ENCODE assay signal across 16 cellular contexts in the genomic region with DNA sequence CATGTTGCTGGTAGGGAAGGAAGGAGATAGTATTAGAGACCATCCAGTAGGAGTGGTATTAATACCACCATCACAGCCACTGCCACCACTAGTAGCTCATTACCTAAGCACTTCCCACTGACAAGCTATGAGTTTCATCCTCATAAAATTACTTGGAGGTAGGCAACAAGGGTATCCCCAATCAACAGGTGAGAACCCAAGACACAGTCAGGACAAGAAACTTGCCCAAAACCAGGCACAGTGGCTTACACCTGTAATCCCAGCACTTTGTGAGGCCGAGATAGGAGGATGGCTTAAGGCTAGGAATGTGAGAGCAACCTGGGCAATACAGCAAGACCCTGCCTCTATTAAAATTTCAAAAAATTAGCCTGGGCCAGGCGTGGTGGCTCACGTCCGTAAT. TPM values are rescaled to one million over a fixed set of nuclear protein-coding genes. Genes with fewer than 3 reads are reported as not detected.
DNase-seq lines count a peak whose midpoint lies in the region; ATAC-seq and TF ChIP-seq lines count a peak whose summit lies in the region.
"Had no signal": no experiment of that assay in that cellular context is flagged by ENCODE, and none has a peak within 500 bp of the region (broad histone marks: within the 10 kb centered on the region; RNA-seq: fewer than 3 reads in every experiment).

No MANE protein-coding gene starts in this region.

- TF ChIP-seq POLR2A in stomach (IDR thresholded peaks at IDR 0.05): no peak
- no peak for TF ChIP-seq POLR2A in GM18505 (IDR thresholded peaks at IDR 0.05; ENCODE audit: borderline replicate concordance, extremely low read depth, insufficient read depth, insufficient read length)

- peaks cover 14% of the 10 kb centered on the region for H3K27me3 Mint-ChIP-seq in endothelial cell (ENCODE audit: unreplicated experiment)

- H3K27ac ChIP-seq in heart right ventricle: peak overlapping the region in 8 of 10 donors; percentile 3 to 99 (median 97)
- H3K27ac ChIP-seq in BLaER1: no peak overlapping the region
- no peak overlapping the region for H3K27ac ChIP-seq in stomach
- H3K27ac ChIP-seq: C4-2B had no signal

- no peak for TF ChIP-seq CTCF in heart right ventricle (IDR thresholded peaks at IDR 0.05)
- TF ChIP-seq CTCF in endothelial cell (IDR thresholded peaks at IDR 0.05; ENCODE audit: unreplicated experiment): no peak
- TF ChIP-seq CTCF in stomach (IDR thresholded peaks at IDR 0.05): no peak

- no peak for TF ChIP-seq EP300 in stomach (IDR thresholded peaks at IDR 0.05)

- H3K9me3 Mint-ChIP-seq in endothelial cell (ENCODE audit: unreplicated experiment): no peaks in the 10 kb centered on the region
- H3K9me3 Mint-ChIP-seq: CD4-positive, alpha-beta T cell had no signal

- H3K4me1 ChIP-seq in heart right ventricle: peaks cover 33 to 96% (median 90%) of the 10 kb centered on the region in 9 donors
- peaks cover 97% of the 10 kb centered on the region for H3K4me1 ChIP-seq in BLaER1
- H3K4me1 ChIP-seq in stomach: peaks cover 48 to 72% (median 65%) of the 10 kb centered on the region in 4 donors

- peaks cover 2% of the 10 kb centered on the region for H3K36me3 Mint-ChIP-seq in endothelial cell (ENCODE audit: low read depth, unreplicated experiment)

- H3K9ac ChIP-seq in BLaER1: no peak overlapping the region

- no peaks in the 10 kb centered on the region for H3K9me3 ChIP-seq in heart right ventricle
- H3K9me3 ChIP-seq in BLaER1: no peaks in the 10 kb centered on the region
- no peaks in the 10 kb centered on the region for H3K9me3 ChIP-seq in stomach
- H3K9me3 ChIP-seq: Caco-2 had no signal

- H3K4me3 Mint-ChIP-seq in endothelial cell (ENCODE audit: unreplicated experiment): peak overlapping the region; percentile 71
- H3K4me3 Mint-ChIP-seq: B cell; CD4-positive, alpha-beta T cell had no signal

- peak overlapping the region; percentile 42 for H3K27ac Mint-ChIP-seq in endothelial cell (ENCODE audit: unreplicated experiment)
- H3K27ac Mint-ChIP-seq: B cell; CD4-positive, alpha-beta T cell had no signal

- H3K36me3 ChIP-seq in heart right ventricle (peaks cover 0 to 16% (median 4%) of the 10 kb centered on the region in 9 donors), BLaER1 (peaks cover 23% of the 10 kb centered on the region), stomach (peaks cover 3 to 21% (median 12%) of the 10 kb centered on the region in 4 donors)

- WGBS in heart right ventricle, 2 donors: 88 to 90% methylated on average over 4 of the region's 4 CpGs
- 88 to 96% (median 91%) methylated on average over 4 of the region's 4 CpGs for WGBS in stomach, 5 donors

- intact Hi-C loops in heart right ventricle (cut with DNase I): no loop called here
- intact Hi-C loops in left cardiac atrium (cut with DNase I): no loop called here
- intact Hi-C loops in stomach (cut with DNase I; ENCODE audit: low total_unique reads): no loop called here

- H4K20me1 ChIP-seq in BLaER1: peaks cover 7% of the 10 kb centered on the region; the same call in 1 of the 2 replicates

- peak overlapping the region; percentile 12; the same call in 1 of the 2 replicates for H3K4me2 ChIP-seq in BLaER1

- no peak for ATAC-seq in heart right ventricle
- no peak for ATAC-seq in left cardiac atrium
- ATAC-seq in GM21723 (IDR thresholded peaks at IDR 0.05; ENCODE audit: unreplicated experiment): no peak
- ATAC-seq in GM18505 (IDR thresholded peaks at IDR 0.05; ENCODE audit: unreplicated experiment): no peak
- ATAC-seq: HCT116 had no signal

- H3K27me3 ChIP-seq in heart right ventricle (peaks cover 0 to 13% (median 0%) of the 10 kb centered on the region in 7 donors), BLaER1 (no peaks in the 10 kb centered on the region), stomach (peaks cover 0 to 5% (median 0%) of the 10 kb centered on the region in 3 donors)

- DNase-seq in heart right ventricle: no peak
- no peak for DNase-seq in left cardiac atrium
- DNase-seq in endothelial cell (ENCODE audit: low spot score): no peak
- no peak for DNase-seq in stomach
- DNase-seq: Caco-2; CD4-positive, alpha-beta T cell; DMS79; GDM1; GOT3; H7 had no signal

- peaks cover 19% of the 10 kb centered on the region for H3K4me1 Mint-ChIP-seq in endothelial cell (ENCODE audit: unreplicated experiment)

- H3K4me3 ChIP-seq in heart right ventricle (no peak overlapping the region), BLaER1 (no peak overlapping the region), stomach (no peak overlapping the region)

RNA-seq across cellular contexts. Expression of a gene that starts 5.5 kb away (rescaled TPM):
- total RNA-seq in heart right ventricle (100 to 1,000 TPM in 8 of 10 donors, 10 to 100 TPM in 2; 84.4 to 144 (median 122) TPM), left cardiac atrium (100 to 1,000 TPM in 1 of 2 donors, 10 to 100 TPM in 1; 51.5 to 113 TPM), endothelial cell (ENCODE audit: unreplicated experiment) (31.6 TPM), stomach (100 to 1,000 TPM in 2 of 5 donors, 10 to 100 TPM in 3; 32.1 to 432 (median 58.8) TPM)
- polyA plus RNA-seq in heart right ventricle (100 to 1,000 TPM in 1 of 2 donors, 10 to 100 TPM in 1; 35.3 to 123 TPM), stomach (10 to 100 TPM in 2 of 3 donors, 1 to 10 TPM in 1; 5.8 to 18.3 (median 16.6) TPM)
- total RNA-seq: B cell; CD4-positive, alpha-beta T cell had no signal

RNA-seq across cellular contexts. Expression of a gene that starts 34.9 kb away (rescaled TPM):
- total RNA-seq in heart right ventricle: 1 to 10 TPM; 2.2 to 7.8 (median 4.1) TPM
- 10 to 100 TPM in 1 of 2 donors, 1 to 10 TPM in 1; 4.3 to 13.5 TPM for polyA plus RNA-seq in heart right ventricle
- total RNA-seq in left cardiac atrium: 1 to 10 TPM; 8.8 to 9.5 TPM
- total RNA-seq in endothelial cell (ENCODE audit: unreplicated experiment): 83.1 TPM
- 100 to 1,000 TPM in 1 of 5 donors, 10 to 100 TPM in 1, 1 to 10 TPM in 2, under 1 TPM in 1; under 0.01 to 140 (median 9.9) TPM for total RNA-seq in stomach
- polyA plus RNA-seq in stomach: 10 to 100 TPM; 11.8 to 18.4 (median 13.5) TPM

Comparison
In these comparisons a context has a peak if more than half of its experiments do, and no peak if none do; other contexts are left out.
1. H3K27ac ChIP-seq: peak in heart right ventricle (8 of 10); none in BLaER1 (single experiment) and stomach (0 of 5).